Comparison of ENCODE assay signal across 21 cellular contexts in the genomic region with DNA sequence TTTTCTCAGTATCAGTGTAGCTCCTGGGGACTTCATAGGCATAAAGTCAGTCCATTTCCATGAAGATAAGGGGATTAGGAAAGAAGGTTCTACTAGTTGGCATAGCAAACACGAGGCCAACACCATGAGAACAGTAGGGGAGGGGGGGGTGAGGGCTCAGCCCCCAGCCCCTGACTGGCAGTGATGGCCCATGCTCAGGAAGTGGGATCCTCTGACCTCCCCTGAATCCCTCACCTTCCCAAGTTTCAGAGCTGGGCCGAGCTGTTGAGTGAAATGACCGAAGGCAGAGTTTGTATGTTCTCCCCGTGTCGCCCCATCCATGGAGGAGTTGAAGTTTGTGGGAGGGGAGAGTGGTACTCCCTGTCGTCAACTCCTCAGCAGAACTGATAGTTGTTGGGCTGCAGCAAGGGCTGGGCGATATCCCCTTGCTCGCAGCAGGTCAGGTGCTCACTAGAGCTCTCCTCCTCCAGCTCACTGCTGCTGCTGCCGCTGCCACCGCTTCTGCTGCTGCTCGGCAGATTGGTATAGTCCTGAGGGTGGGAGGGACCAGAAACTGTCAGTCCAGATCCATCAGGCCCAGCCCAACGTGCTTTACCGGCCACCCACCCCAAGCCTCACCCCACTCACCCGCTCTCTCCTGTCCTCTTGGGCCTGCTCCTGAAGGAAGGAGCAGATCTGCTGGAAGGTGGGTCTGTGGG. TPM values are rescaled to one million over a fixed set of nuclear protein-coding genes. Genes with fewer than 3 reads are reported as not detected.
A peak's percentile ranks its signal among the peaks of the same experiment; 100 is the strongest.
DNase-seq lines count a peak whose midpoint lies in the region; ATAC-seq and TF ChIP-seq lines count a peak whose summit lies in the region.
"Had no signal": no experiment of that assay in that cellular context is flagged by ENCODE, and none has a peak within 500 bp of the region (broad histone marks: within the 10 kb centered on the region; RNA-seq: fewer than 3 reads in every experiment).

No MANE protein-coding gene starts in this region.

- peak overlapping the region; percentile 40 for H2BK120ac ChIP-seq in mesenchymal stem cell (ENCODE audit: low read depth, low read length)

- H3K4me3 Mint-ChIP-seq in activated CD4-positive, alpha-beta memory T cell treated with anti-CD3 and anti-CD28 coated beads, Interleukin-2, amount 10 ng/mL, durations not matched to agents 7 days and 5 days, result no peak overlapping the region
- no peak overlapping the region for H3K4me3 Mint-ChIP-seq in activated CD4-positive, alpha-beta memory T cell treated with anti-CD3 and anti-CD28 coated beads for 36 hours
- H3K4me3 Mint-ChIP-seq in activated CD8-positive, alpha-beta T cell treated with anti-CD3 and anti-CD28 coated beads for 36 hours, result no peak overlapping the region

- 0 out of 2 replicates have a peak overlapping the region, but pooled peaks have one; percentile 41 for H3K9ac ChIP-seq in BLaER1
- H3K9ac ChIP-seq in mesenchymal stem cell (ENCODE audit: low read length), result no peak overlapping the region

- no peaks in the 10 kb centered on the region for H3K9me3 ChIP-seq in BLaER1
- H3K9me3 ChIP-seq in mesenchymal stem cell (ENCODE audit: control insufficient read depth, low read length), result no peaks in the 10 kb centered on the region
- H3K9me3 ChIP-seq: BE2C, left ventricle myocardium inferior, prostate gland, tibial artery had no signal

- no peak for DNase-seq in activated CD4-positive, alpha-beta memory T cell treated with anti-CD3 and anti-CD28 coated beads, Interleukin-2, amount 10 ng/mL, durations not matched to agents 7 days and 5 days
- DNase-seq in activated CD4-positive, alpha-beta memory T cell treated with anti-CD3 and anti-CD28 coated beads for 36 hours, result no peak
- DNase-seq in activated CD8-positive, alpha-beta T cell treated with anti-CD3 and anti-CD28 coated beads for 36 hours, result no peak
- DNase-seq in mesenchymal stem cell (no peak), HK-2 (ENCODE audit: unreplicated experiment) (no peak), occipital lobe (lab: John Stamatoyannopoulos, UW) (no peak)
- no peak for DNase-seq in stimulated activated CD4-positive, alpha-beta T cell treated with anti-CD3 and anti-CD28 coated beads, Interleukin-4, amount 100 ng/mL, for 24 hours
- DNase-seq: amygdala, BE2C, left ventricle myocardium inferior, NCI-H2081, NCI-H345, NCI-H774 had no signal

- intact Hi-C loops in activated CD4-positive, alpha-beta memory T cell treated with anti-CD3 and anti-CD28 coated beads for 36 hours (cut with micrococcal nuclease), result no loop called here
- intact Hi-C loops in activated CD8-positive, alpha-beta T cell treated with anti-CD3 and anti-CD28 coated beads for 36 hours (cut with micrococcal nuclease), result no loop called here

- H2BK5ac ChIP-seq in mesenchymal stem cell (ENCODE audit: low read depth, low read length, poor library complexity, severe bottlenecking), result peak overlapping the region; percentile 20

- peaks cover 14% of the 10 kb centered on the region for H3K79me1 ChIP-seq in mesenchymal stem cell (replicated peaks; ENCODE audit: low read length, poor library complexity, severe bottlenecking)

- no peak for TF ChIP-seq CTCF in activated CD8-positive, alpha-beta T cell treated with anti-CD3 and anti-CD28 coated beads for 36 hours (IDR thresholded peaks at IDR 0.05)

- 97% methylated on average over 11 of the region's 14 CpGs for WGBS in mesenchymal stem cell

- H3K9me3 Mint-ChIP-seq in activated CD4-positive, alpha-beta memory T cell treated with anti-CD3 and anti-CD28 coated beads, Interleukin-2, amount 10 ng/mL, durations not matched to agents 7 days and 5 days, result no peaks in the 10 kb centered on the region
- no peaks in the 10 kb centered on the region for H3K9me3 Mint-ChIP-seq in activated CD4-positive, alpha-beta memory T cell treated with anti-CD3 and anti-CD28 coated beads for 36 hours
- H3K9me3 Mint-ChIP-seq in activated CD8-positive, alpha-beta T cell treated with anti-CD3 and anti-CD28 coated beads for 36 hours, result no peaks in the 10 kb centered on the region

- peak overlapping the region; percentile 72 for H2AK5ac ChIP-seq in mesenchymal stem cell (ENCODE audit: low read length, severe bottlenecking)

- peak overlapping the region in 1 of 2 experiments; percentile 5 for H3K23ac ChIP-seq in mesenchymal stem cell (ENCODE audit: low read length in 2 of 2)

- H3K4me1 Mint-ChIP-seq in activated CD4-positive, alpha-beta memory T cell treated with anti-CD3 and anti-CD28 coated beads, Interleukin-2, amount 10 ng/mL, durations not matched to agents 7 days and 5 days, result peaks cover 22% of the 10 kb centered on the region
- H3K4me1 Mint-ChIP-seq in activated CD4-positive, alpha-beta memory T cell treated with anti-CD3 and anti-CD28 coated beads for 36 hours (ENCODE audit: low read depth), result no peaks in the 10 kb centered on the region
- peaks cover 4% of the 10 kb centered on the region for H3K4me1 Mint-ChIP-seq in activated CD8-positive, alpha-beta T cell treated with anti-CD3 and anti-CD28 coated beads for 36 hours (ENCODE audit: low read depth)

- peak overlapping the region; percentile 3 to 68 for H3K18ac ChIP-seq in mesenchymal stem cell (ENCODE audit: low read depth in 1 of 2, low read length in 2 of 2)

- no peak overlapping the region for H3K4me2 ChIP-seq in BLaER1
- H3K4me2 ChIP-seq in mesenchymal stem cell (ENCODE audit: low read length, poor library complexity, severe bottlenecking), result no peak overlapping the region

- H3K36me3 ChIP-seq in BLaER1 (peaks cover 100% of the 10 kb centered on the region), mesenchymal stem cell (ENCODE audit: control insufficient read depth in 1 of 2, insufficient read depth in 2 of 2, low read depth in 1 of 2, low read length in 2 of 2) (peaks cover 66 to 78% of the 10 kb centered on the region in 2 experiments)

- POLR2A ChIA-PET in activated CD4-positive, alpha-beta memory T cell treated with anti-CD3 and anti-CD28 coated beads, Interleukin-2, amount 10 ng/mL, durations not matched to agents 7 days and 5 days (lab: Charles Lee), result interaction anchor here (1.4 to 1.7 kb wide), 3 partner anchors 8 to 13 kb away, joined by 4 read pairs; no protein-coding TSS in a partner anchor
- POLR2A ChIA-PET in activated CD4-positive, alpha-beta memory T cell treated with anti-CD3 and anti-CD28 coated beads for 36 hours (lab: Charles Lee), result no interaction called here
- POLR2A ChIA-PET in activated CD8-positive, alpha-beta T cell treated with anti-CD3 and anti-CD28 coated beads for 36 hours (lab: Charles Lee), result no interaction called here

- H3K27ac ChIP-seq in BLaER1 (0 out of 2 replicates have a peak overlapping the region, but pooled peaks have one; percentile 44), mesenchymal stem cell (ENCODE audit: low read length, poor library complexity, severe bottlenecking) (peak overlapping the region; percentile 66)
- H3K27ac ChIP-seq: cardiac muscle cell, foreskin keratinocyte, HL-60, left ventricle myocardium inferior, prostate gland, tibial artery had no signal

- 0 out of 2 replicates have a peak, but pooled peaks cover 4% of the 10 kb centered on the region for H4K20me1 ChIP-seq in BLaER1

- H3K14ac ChIP-seq in mesenchymal stem cell (ENCODE audit: low read length in 2 of 2), result no peak overlapping the region

- H3K36me3 Mint-ChIP-seq in activated CD4-positive, alpha-beta memory T cell treated with anti-CD3 and anti-CD28 coated beads, Interleukin-2, amount 10 ng/mL, durations not matched to agents 7 days and 5 days (ENCODE audit: low read depth), result peaks cover 59% of the 10 kb centered on the region
- peaks cover 37% of the 10 kb centered on the region for H3K36me3 Mint-ChIP-seq in activated CD4-positive, alpha-beta memory T cell treated with anti-CD3 and anti-CD28 coated beads for 36 hours
- H3K36me3 Mint-ChIP-seq in activated CD8-positive, alpha-beta T cell treated with anti-CD3 and anti-CD28 coated beads for 36 hours (ENCODE audit: low read depth), result peaks cover 45% of the 10 kb centered on the region

- no peak overlapping the region for H2AFZ ChIP-seq in mesenchymal stem cell (ENCODE audit: low read depth, low read length)

- no peaks in the 10 kb centered on the region for H3K27me3 Mint-ChIP-seq in activated CD4-positive, alpha-beta memory T cell treated with anti-CD3 and anti-CD28 coated beads, Interleukin-2, amount 10 ng/mL, durations not matched to agents 7 days and 5 days
- H3K27me3 Mint-ChIP-seq in activated CD4-positive, alpha-beta memory T cell treated with anti-CD3 and anti-CD28 coated beads for 36 hours, result no peaks in the 10 kb centered on the region
- H3K27me3 Mint-ChIP-seq in activated CD8-positive, alpha-beta T cell treated with anti-CD3 and anti-CD28 coated beads for 36 hours, result no peaks in the 10 kb centered on the region

- H3K4me3 ChIP-seq in BLaER1 (no peak overlapping the region), mesenchymal stem cell (ENCODE audit: insufficient read depth in 1 of 2, low read depth in 1 of 2, low read length in 2 of 2) (no peak overlapping the region)
- H3K4me3 ChIP-seq: cardiac muscle cell, left ventricle myocardium inferior, prostate gland, tibial artery had no signal

- H4K91ac ChIP-seq in mesenchymal stem cell (ENCODE audit: low read length), result peak overlapping the region; percentile 59

- H2BK12ac ChIP-seq in mesenchymal stem cell (ENCODE audit: low read length in 2 of 2), result peak overlapping the region; percentile 60 to 69

- peak overlapping the region; percentile 5 for H3K27ac Mint-ChIP-seq in activated CD4-positive, alpha-beta memory T cell treated with anti-CD3 and anti-CD28 coated beads, Interleukin-2, amount 10 ng/mL, durations not matched to agents 7 days and 5 days
- H3K27ac Mint-ChIP-seq in activated CD4-positive, alpha-beta memory T cell treated with anti-CD3 and anti-CD28 coated beads for 36 hours, result no peak overlapping the region
- peak overlapping the region; percentile 40 for H3K27ac Mint-ChIP-seq in activated CD8-positive, alpha-beta T cell treated with anti-CD3 and anti-CD28 coated beads for 36 hours

- CTCF ChIA-PET in activated CD4-positive, alpha-beta memory T cell treated with anti-CD3 and anti-CD28 coated beads, Interleukin-2, amount 10 ng/mL, durations not matched to agents 7 days and 5 days (lab: Charles Lee), result no interaction called here
- CTCF ChIA-PET in activated CD4-positive, alpha-beta memory T cell treated with anti-CD3 and anti-CD28 coated beads for 36 hours (lab: Charles Lee), result interaction anchor here (0.6 kb wide), 1 partner anchor 207 kb away, joined by 4 read pairs; no protein-coding TSS in a partner anchor
- CTCF ChIA-PET in activated CD8-positive, alpha-beta T cell treated with anti-CD3 and anti-CD28 coated beads for 36 hours (lab: Charles Lee), result no interaction called here

- no peak for ATAC-seq in activated CD8-positive, alpha-beta T cell treated with anti-CD3 and anti-CD28 coated beads for 36 hours
- ATAC-seq: Right ventricle myocardium inferior had no signal

- no peak overlapping the region for H3K4ac ChIP-seq in mesenchymal stem cell (ENCODE audit: low read depth in 1 of 2, low read length in 2 of 2)

- H4K8ac ChIP-seq in mesenchymal stem cell (ENCODE audit: low read length), result no peak overlapping the region

- H3K4me1 ChIP-seq in BLaER1, result peaks cover 17% of the 10 kb centered on the region
- H3K4me1 ChIP-seq in mesenchymal stem cell (ENCODE audit: control insufficient read depth, insufficient read depth, low read depth, low read length), result peaks cover 35% of the 10 kb centered on the region
- H3K4me1 ChIP-seq: BE2C, prostate gland had no signal

- H3K27me3 ChIP-seq in BLaER1 (no peaks in the 10 kb centered on the region; the same call in 1 of the 2 replicates), mesenchymal stem cell (ENCODE audit: control insufficient read depth in 1 of 2, insufficient read depth in 1 of 2, low read length in 2 of 2) (no peaks in the 10 kb centered on the region)
- H3K27me3 ChIP-seq: BE2C, cardiac muscle cell, foreskin keratinocyte, tibial artery had no signal

- peak overlapping the region; percentile 78 for H2BK15ac ChIP-seq in mesenchymal stem cell (ENCODE audit: low read depth, poor library complexity, severe bottlenecking)

RNA-seq across cellular contexts. Expression of a gene that starts 32.5 kb away (rescaled TPM):
- total RNA-seq in activated CD4-positive, alpha-beta memory T cell treated with anti-CD3 and anti-CD28 coated beads, Interleukin-2, amount 10 ng/mL, durations not matched to agents 7 days and 5 days, result under 1 TPM in 1 of 2 experiments, not detected in 1; 0.25 TPM
- total RNA-seq in activated CD4-positive, alpha-beta memory T cell treated with anti-CD3 and anti-CD28 coated beads for 36 hours, result under 1 TPM; 0.41 to 0.78 TPM
- not detected for total RNA-seq in activated CD8-positive, alpha-beta T cell treated with anti-CD3 and anti-CD28 coated beads for 36 hours
- polyA plus RNA-seq in mesenchymal stem cell (2013, experiment 1 of 2), result 0.06 TPM
- 0.12 TPM for polyA plus RNA-seq in mesenchymal stem cell (2013, experiment 2 of 2)
- total RNA-seq in occipital lobe, result 8.3 TPM
- total RNA-seq: cardiac muscle cell, foreskin keratinocyte had no signal
- polyA plus RNA-seq: neural cell had no signal

RNA-seq across cellular contexts. Expression of a gene that starts 53.3 kb away (rescaled TPM):
- total RNA-seq in activated CD4-positive, alpha-beta memory T cell treated with anti-CD3 and anti-CD28 coated beads, Interleukin-2, amount 10 ng/mL, durations not matched to agents 7 days and 5 days, result 10 to 100 TPM; 41.6 to 44.1 TPM
- 10 to 100 TPM; 29.4 to 31.3 TPM for total RNA-seq in activated CD4-positive, alpha-beta memory T cell treated with anti-CD3 and anti-CD28 coated beads for 36 hours
- 10 to 100 TPM; 30.4 to 32.6 TPM for total RNA-seq in activated CD8-positive, alpha-beta T cell treated with anti-CD3 and anti-CD28 coated beads for 36 hours
- polyA plus RNA-seq in mesenchymal stem cell (2013, experiment 1 of 2), result 21.5 TPM
- polyA plus RNA-seq in mesenchymal stem cell (2013, experiment 2 of 2), result 20.1 TPM
- total RNA-seq in occipital lobe, result 19.8 TPM

RNA-seq across cellular contexts. Expression of a gene that starts 53.4 kb away (rescaled TPM):
- total RNA-seq in activated CD4-positive, alpha-beta memory T cell treated with anti-CD3 and anti-CD28 coated beads, Interleukin-2, amount 10 ng/mL, durations not matched to agents 7 days and 5 days, result 1 to 10 TPM; 2.0 to 2.3 TPM
- 1 to 10 TPM; 2.5 to 2.6 TPM for total RNA-seq in activated CD4-positive, alpha-beta memory T cell treated with anti-CD3 and anti-CD28 coated beads for 36 hours
- 1 to 10 TPM; 1.2 to 2.2 TPM for total RNA-seq in activated CD8-positive, alpha-beta T cell treated with anti-CD3 and anti-CD28 coated beads for 36 hours
- 6.8 TPM for polyA plus RNA-seq in mesenchymal stem cell (2013, experiment 1 of 2)
- polyA plus RNA-seq in mesenchymal stem cell (2013, experiment 2 of 2), result 7.4 TPM
- 5.1 TPM for total RNA-seq in occipital lobe
